Comparison of ENCODE assay signal across 29 cellular contexts in genomic region chr4:74455361-74456055, GRCh38. TPM values are rescaled to one million over a fixed set of nuclear protein-coding genes. Genes with fewer than 3 reads are reported as not detected.
"Had no signal": no experiment of that assay in that cellular context is flagged by ENCODE, and none has a peak within 500 bp of the region (broad histone marks: within the 10 kb centered on the region; RNA-seq: fewer than 3 reads in every experiment).

No MANE protein-coding gene starts in this region.

- H3K36me3 Mint-ChIP-seq: activated CD8-positive, alpha-beta memory T cell treated with anti-CD3 and anti-CD28 coated beads, Interleukin-2, amount 10 ng/mL, durations not matched to agents 7 days and 5 days; WTC11 had no signal

- H3K9me3 ChIP-seq: ascending aorta, body of pancreas, SJSA1 had no signal

- H3K4me3 ChIP-seq: ascending aorta, body of pancreas, SJSA1 had no signal

- H3K4me1 Mint-ChIP-seq: activated CD8-positive, alpha-beta memory T cell treated with anti-CD3 and anti-CD28 coated beads, Interleukin-2, amount 10 ng/mL, durations not matched to agents 7 days and 5 days; activated naive CD4-positive, alpha-beta T cell treated with anti-CD3 and anti-CD28 coated beads, Interleukin-2, amount 50 U/mL, for 24 hours; central memory CD8-positive, alpha-beta T cell had no signal

- H3K4me1 ChIP-seq: ascending aorta, body of pancreas had no signal

- H3K36me3 ChIP-seq: ascending aorta, SJSA1 had no signal

- DNase-seq: activated CD4-positive, alpha-beta T cell treated with anti-CD3 and anti-CD28 coated beads for 1 hour; activated CD4-positive, alpha-beta T cell treated with anti-CD3 and anti-CD28 coated beads, Interleukin-2, amount 10 ng/mL, durations not matched to agents 24 days and 14 days; activated CD4-positive, alpha-beta T cell treated with anti-CD3 and anti-CD28 coated beads, Interleukin-2, amount 50 U/mL, for 48 hours; activated CD8-positive, alpha-beta memory T cell treated with anti-CD3 and anti-CD28 coated beads, Interleukin-2, amount 10 ng/mL, durations not matched to agents 7 days and 5 days; activated effector memory CD4-positive, alpha-beta T cell treated with Interleukin-2 at 50 U/mL for 16 hours; activated naive CD4-positive, alpha-beta T cell; activated T-cell treated with anti-CD3 and anti-CD28 coated beads, Interleukin-2, amount 50 U/mL, for 24 hours; body of pancreas; KG1; NCI-H1092; NCI-H1417; NCI-H1930; NCI-H2107; NCI-H2171 treated with DMSO at 0.1 percent for 48 hours; NCI-H226; NCI-H526 treated with DMSO at 0.1 percent for 48 hours; NCI-H82; SHP77; SW 1271 had no signal

- H3K4me3 Mint-ChIP-seq: activated CD4-positive, alpha-beta T cell treated with anti-CD3 and anti-CD28 coated beads, Interleukin-2, amount 10 ng/mL, durations not matched to agents 24 days and 14 days; activated CD8-positive, alpha-beta memory T cell treated with anti-CD3 and anti-CD28 coated beads, Interleukin-2, amount 10 ng/mL, durations not matched to agents 7 days and 5 days; activated naive CD4-positive, alpha-beta T cell treated with anti-CD3 and anti-CD28 coated beads, Interleukin-2, amount 50 U/mL, for 24 hours; activated T-cell treated with anti-CD3 and anti-CD28 coated beads, Interleukin-2, amount 50 U/mL, for 24 hours; activated T-helper 1 cell treated with anti-CD3 and anti-CD28 coated beads, Interleukin-12 subunit alpha, Interleukin-12 subunit beta, Interleukin-2, Interleukin-4 antibody, amounts not matched to agents 30 ng/mL and 10 ng/mL and 1 ng/mL, durations not matched to agents 14 hours and 24 hours and 36 hours; central memory CD8-positive, alpha-beta T cell; T-helper 1 cell treated with Interleukin-12 subunit alpha and Interleukin-12 subunit beta and Interleukin-4 antibody, amounts not matched to agents 30 μg/mL and 1 μg/mL, for 36 hours; WTC11 had no signal

- H3K9me3 Mint-ChIP-seq: activated T-helper 1 cell treated with anti-CD3 and anti-CD28 coated beads, Interleukin-12 subunit alpha, Interleukin-12 subunit beta, Interleukin-2, Interleukin-4 antibody, amounts not matched to agents 30 ng/mL and 10 ng/mL and 1 ng/mL, durations not matched to agents 14 hours and 24 hours and 36 hours had no signal

- H3K27me3 ChIP-seq: ascending aorta, body of pancreas, SJSA1 had no signal

- H3K27ac Mint-ChIP-seq: activated CD4-positive, alpha-beta T cell treated with anti-CD3 and anti-CD28 coated beads, Interleukin-2, amount 10 ng/mL, durations not matched to agents 24 days and 14 days; activated CD8-positive, alpha-beta memory T cell treated with anti-CD3 and anti-CD28 coated beads, Interleukin-2, amount 10 ng/mL, durations not matched to agents 7 days and 5 days; activated naive CD4-positive, alpha-beta T cell treated with anti-CD3 and anti-CD28 coated beads, Interleukin-2, amount 50 U/mL, for 24 hours; activated T-cell treated with anti-CD3 and anti-CD28 coated beads, Interleukin-2, amount 50 U/mL, for 24 hours; activated T-helper 1 cell treated with anti-CD3 and anti-CD28 coated beads, Interleukin-12 subunit alpha, Interleukin-12 subunit beta, Interleukin-2, Interleukin-4 antibody, amounts not matched to agents 30 ng/mL and 10 ng/mL and 1 ng/mL, durations not matched to agents 14 hours and 24 hours and 36 hours; T-helper 1 cell treated with Interleukin-12 subunit alpha and Interleukin-12 subunit beta and Interleukin-4 antibody, amounts not matched to agents 30 μg/mL and 1 μg/mL, for 36 hours; WTC11 had no signal

- H3K27ac ChIP-seq: ascending aorta, body of pancreas, RWPE1, SJSA1 had no signal

RNA-seq across cellular contexts. Expression of gene AREG, which starts 10.6 kb away (rescaled TPM):
- total RNA-seq: M059J, OCI-LY7 had no signal
